In the genomic region with DNA sequence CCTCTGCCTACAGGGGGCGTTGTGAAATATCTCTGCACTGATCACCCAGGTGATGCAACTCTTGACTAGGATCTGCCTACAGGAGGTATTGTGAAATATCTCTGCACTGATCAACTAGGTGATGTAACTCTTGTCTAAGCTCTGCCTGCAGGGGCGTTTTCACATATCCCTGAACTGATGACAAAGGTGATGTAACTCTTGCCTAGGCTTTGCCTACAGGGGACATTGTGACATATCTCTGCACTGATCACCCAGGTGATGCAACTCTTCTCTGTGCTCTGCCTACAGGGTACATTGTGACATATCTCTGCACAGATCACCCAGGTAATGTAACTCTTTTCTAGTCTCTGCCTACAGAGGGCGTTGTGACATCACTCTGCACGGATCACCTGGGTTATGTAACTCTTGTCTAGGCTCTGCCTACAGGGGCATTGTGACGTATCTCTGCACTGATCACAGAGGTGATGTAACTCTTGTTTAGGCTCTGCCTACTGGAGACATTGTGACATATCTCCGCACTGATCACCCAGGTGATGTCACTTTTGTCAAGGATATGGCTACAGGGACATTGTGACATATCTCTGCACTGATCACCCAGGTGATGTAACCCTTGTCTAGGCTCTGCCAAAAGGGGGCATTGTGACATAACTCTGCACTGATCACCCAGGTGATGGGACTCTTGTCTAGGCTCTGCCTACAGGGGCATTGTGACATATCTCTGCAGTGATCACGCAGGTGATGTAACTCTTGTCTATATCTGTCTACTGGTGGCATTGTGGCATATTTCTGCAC, we compare ENCODE assay signal across 9 cellular contexts. TPM values are rescaled to one million over a fixed set of nuclear protein-coding genes. Genes with fewer than 3 reads are reported as not detected.
DNase-seq lines count a peak whose midpoint lies in the region; ATAC-seq, FAIRE-seq and TF ChIP-seq lines count a peak whose summit lies in the region.
"Not testable (repeated sequence)": the region's sequence is repeated elsewhere in the genome, so short reads cannot be mapped to it uniquely, and the experiment has no call there.
"Had no signal": no experiment of that assay in that cellular context is flagged by ENCODE, and none has a peak within 500 bp of the region (broad histone marks: within the 10 kb centered on the region; RNA-seq: fewer than 3 reads in every experiment).

No MANE protein-coding gene starts in this region.

- CTCF ChIA-PET in CD4-positive, alpha-beta T cell (lab: Charles Lee); SK-N-SH (lab: Yijun Ruan, JAX); activated naive CD4-positive, alpha-beta T cell treated with anti-CD3 and anti-CD28 coated beads for 36 hours (lab: Charles Lee); endothelial cell of umbilical vein (lab: Charles Lee): not testable (repeated sequence)

- not testable (repeated sequence) for H2AFZ ChIP-seq in SK-N-SH (ENCODE audit: low read depth); endothelial cell of umbilical vein (ENCODE audit: low read depth, low read length)

- H3K36me3 ChIP-seq in SK-N-SH (replicated peaks in 1 of 2; ENCODE audit: control insufficient read depth in 1 of 2, insufficient read depth in 2 of 2, low read length in 1 of 2); endothelial cell of umbilical vein (ENCODE audit: control insufficient read depth in 2 of 2, extremely low read depth in 1 of 2, insufficient read depth in 2 of 2, low read length in 2 of 2); left lung: not testable (repeated sequence)

- H3K9me1 ChIP-seq in endothelial cell of umbilical vein (replicated peaks; ENCODE audit: control insufficient read depth, extremely low read depth, insufficient read depth, low read length): not testable (repeated sequence)

- peaks cover 15% of the 10 kb centered on the region for H3K4me1 Mint-ChIP-seq in CD4-positive, alpha-beta T cell (ENCODE audit: low read depth)
- H3K4me1 Mint-ChIP-seq in activated naive CD4-positive, alpha-beta T cell treated with anti-CD3 and anti-CD28 coated beads for 36 hours (ENCODE audit: low read depth): peaks cover 16% of the 10 kb centered on the region

- not testable (repeated sequence) for H4K20me1 ChIP-seq in SK-N-SH (ENCODE audit: insufficient read depth); endothelial cell of umbilical vein (replicated peaks; ENCODE audit: control insufficient read depth, extremely low read depth, insufficient read depth, low read length)

- FAIRE-seq in endothelial cell of umbilical vein (lab: Jason Lieb, UNC): not testable (repeated sequence)

- not testable (repeated sequence) for H3K4me3 ChIP-seq in SK-N-SH (ENCODE audit: low read depth in 2 of 2, low read length in 1 of 2); endothelial cell of umbilical vein (replicated peaks in 1 of 3; ENCODE audit: insufficient read depth in 1 of 3, low read depth in 1 of 3, low read length in 3 of 3); left lung

- not testable (repeated sequence) for H3K4me2 ChIP-seq in SK-N-SH; endothelial cell of umbilical vein (ENCODE audit: insufficient read depth, low read length)

- TF ChIP-seq POLR2A in endothelial cell of umbilical vein (IDR thresholded peaks at IDR 0.05; ENCODE audit: low read depth, low read length): not testable (repeated sequence)

- H3K27ac Mint-ChIP-seq in CD4-positive, alpha-beta T cell: peak overlapping the region; percentile 50
- peak overlapping the region; percentile 43 for H3K27ac Mint-ChIP-seq in activated naive CD4-positive, alpha-beta T cell treated with anti-CD3 and anti-CD28 coated beads for 36 hours

- H3K27me3 ChIP-seq in CD4-positive, alpha-beta T cell (ENCODE audit: control insufficient read depth, insufficient read depth, low read length); SK-N-SH (ENCODE audit: insufficient read depth); endothelial cell of umbilical vein (ENCODE audit: control insufficient read depth in 2 of 2, insufficient read depth in 2 of 2, low read length in 2 of 2); left lung: not testable (repeated sequence)

- not testable (repeated sequence) for H3K4me3 Mint-ChIP-seq in CD4-positive, alpha-beta T cell; activated naive CD4-positive, alpha-beta T cell treated with anti-CD3 and anti-CD28 coated beads for 36 hours

- not testable (repeated sequence) for BruUV-seq in endothelial cell of umbilical vein (replicated peaks; lab: Mats Ljungman, UMichigan)

- not testable (repeated sequence) for H3K9ac ChIP-seq in SK-N-SH; endothelial cell of umbilical vein (replicated peaks; ENCODE audit: extremely low read depth, insufficient read depth, low read length)

- POLR2A ChIA-PET in CD4-positive, alpha-beta T cell (lab: Charles Lee); SK-N-SH (lab: Yijun Ruan, JAX); endothelial cell of umbilical vein (lab: Charles Lee): not testable (repeated sequence)

- intact Hi-C loops in CD4-positive, alpha-beta T cell (cut with DNase I, micrococcal nuclease): loop anchor here in 1 of 2 experiments (5.0 kb wide), 1 partner anchor 508 kb away; no protein-coding TSS in a partner anchor
- intact Hi-C loops in activated naive CD4-positive, alpha-beta T cell treated with anti-CD3 and anti-CD28 coated beads for 36 hours (cut with micrococcal nuclease); endothelial cell of umbilical vein (cut with micrococcal nuclease); left lung (cut with DNase I): not testable (repeated sequence)

- H3K79me2 ChIP-seq in SK-N-SH (ENCODE audit: insufficient read depth); endothelial cell of umbilical vein (ENCODE audit: control insufficient read depth, insufficient read depth, low read length): not testable (repeated sequence)

- peak; percentile 9 for TF ChIP-seq CTCF in CD4-positive, alpha-beta T cell (IDR thresholded peaks at IDR 0.05)
- TF ChIP-seq CTCF in SK-N-SH (IDR thresholded peaks at IDR 0.05): peak; percentile 35
- not testable (repeated sequence) for TF ChIP-seq CTCF in endothelial cell of umbilical vein (IDR thresholded peaks at IDR 0.05; ENCODE audit: extremely low read depth in 1 of 2, insufficient read depth in 1 of 2, low read depth in 1 of 2, low read length in 2 of 2); left lung (IDR thresholded peaks at IDR 0.05)

- not testable (repeated sequence) for H3F3A ChIP-seq in SK-N-SH (replicated peaks; ENCODE audit: insufficient read depth)

- 9% methylated on average over 7 of the region's 7 CpGs for WGBS in SK-N-SH (ENCODE audit: low lambda C conversion rate)

- TF ChIP-seq EP300 in SK-N-SH (IDR thresholded peaks at IDR 0.05; ENCODE audit: borderline replicate concordance in 1 of 2, low read depth in 1 of 2, low read length in 1 of 2): not testable (repeated sequence)

- not testable (repeated sequence) for H3K27me3 Mint-ChIP-seq in CD4-positive, alpha-beta T cell; activated naive CD4-positive, alpha-beta T cell treated with anti-CD3 and anti-CD28 coated beads for 36 hours (ENCODE audit: low read depth)

- H3K9me2 ChIP-seq in SK-N-SH: not testable (repeated sequence)

- H3K36me3 Mint-ChIP-seq in CD4-positive, alpha-beta T cell (ENCODE audit: low read depth): peaks cover 11% of the 10 kb centered on the region
- not testable (repeated sequence) for H3K36me3 Mint-ChIP-seq in activated naive CD4-positive, alpha-beta T cell treated with anti-CD3 and anti-CD28 coated beads for 36 hours (ENCODE audit: low read depth)

- not testable (repeated sequence) for H3K4me1 ChIP-seq in SK-N-SH (ENCODE audit: control insufficient read depth in 1 of 2, insufficient read depth in 2 of 2, low read depth in 1 of 2, low read length in 1 of 2); endothelial cell of umbilical vein (ENCODE audit: control insufficient read depth, extremely low read depth, insufficient read depth, low read length); left lung

- peak in 3 of 10 experiments; percentile 17 to 78 (median 23) for DNase-seq in CD4-positive, alpha-beta T cell
- DNase-seq in SK-N-SH: not testable (repeated sequence)
- DNase-seq in activated naive CD4-positive, alpha-beta T cell treated with anti-CD3 and anti-CD28 coated beads for 36 hours: peak; percentile 62
- peak; percentile 22 for DNase-seq in endothelial cell of umbilical vein (ENCODE audit: low read depth, low spot score)
- DNase-seq in left lung: peak in 1 of 2 donors; percentile 42
- peak; percentile 26 for DNase-seq in stimulated activated CD4-positive, alpha-beta T cell treated with anti-CD3 and anti-CD28 coated beads, Interleukin-2, amount 100 ng/mL, for 4 hours (ENCODE audit: low read depth)

- peaks cover 22% of the 10 kb centered on the region for H3K9me3 Mint-ChIP-seq in CD4-positive, alpha-beta T cell
- peaks cover 23% of the 10 kb centered on the region for H3K9me3 Mint-ChIP-seq in activated naive CD4-positive, alpha-beta T cell treated with anti-CD3 and anti-CD28 coated beads for 36 hours

- H3K27ac ChIP-seq in CD4-positive, alpha-beta T cell (ENCODE audit: low read depth, low read length); SK-N-SH (ENCODE audit: low read depth in 2 of 2, low read length in 1 of 2); endothelial cell of umbilical vein (ENCODE audit: insufficient read depth, low read depth, low read length); left lung: not testable (repeated sequence)

- H3K9me3 ChIP-seq in CD4-positive, alpha-beta T cell (ENCODE audit: control insufficient read depth, low read length); SK-N-SH; endothelial cell of umbilical vein (replicated peaks; ENCODE audit: control insufficient read depth, insufficient read depth, low read length); left lung: not testable (repeated sequence)

- ATAC-seq in CD4-positive, alpha-beta T cell (ENCODE audit: poor library complexity): not testable (repeated sequence)
- ATAC-seq in GM21367 (IDR thresholded peaks at IDR 0.05; ENCODE audit: unreplicated experiment) (peak; percentile 15), HG03571 (IDR thresholded peaks at IDR 0.05; ENCODE audit: unreplicated experiment) (peak; percentile 15), left lung (peak; percentile 6)

- peak; percentile 42 for TF ChIP-seq RAD21 in SK-N-SH (IDR thresholded peaks at IDR 0.05; ENCODE audit: low read length)

- dilution Hi-C loops in endothelial cell of umbilical vein (cut with MboI; ENCODE audit: extremely low pct_ligation_motif_present, low sequenced_read_pairs): not testable (repeated sequence)

RNA-seq across cellular contexts. Expression of a gene that starts 49.0 kb away (rescaled TPM):
- total RNA-seq in CD4-positive, alpha-beta T cell: 10 to 100 TPM; 51.3 to 56.2 TPM
- polyA plus RNA-seq in SK-N-SH (2012; rRNA removed): 22.0 and 22.7 TPM in 2 replicates
- 36.0 and 43.4 TPM in 2 replicates for polyA plus RNA-seq in SK-N-SH (2012; cell fraction: cytosol; rRNA removed)
- 18.4 and 37.3 TPM in 2 replicates for polyA plus RNA-seq in SK-N-SH (2012; cell fraction: nucleus; rRNA removed)
- 10 to 100 TPM; 90.0 to 96.6 TPM for total RNA-seq in activated naive CD4-positive, alpha-beta T cell treated with anti-CD3 and anti-CD28 coated beads for 36 hours
- 86.1 and 98.4 TPM in 2 replicates for total RNA-seq in endothelial cell of umbilical vein
- polyA plus RNA-seq in endothelial cell of umbilical vein: 9.9 and 13.2 TPM in 2 replicates
- polyA plus RNA-seq in endothelial cell of umbilical vein (2011; cell fraction: cytosol; rRNA removed): 26.3 and 29.0 TPM in 2 replicates
- polyA plus RNA-seq in endothelial cell of umbilical vein (2011; cell fraction: nucleus; rRNA removed): 34.1 and 51.2 TPM in 2 replicates
- polyA plus RNA-seq in endothelial cell of umbilical vein (2012): 60.8 and 98.0 TPM in 2 replicates
- 15.7 and 17.9 TPM in 2 replicates for polyA minus RNA-seq in endothelial cell of umbilical vein
- polyA minus RNA-seq in endothelial cell of umbilical vein (2011; cell fraction: cytosol; rRNA and poly(A)+ RNA removed): 24.5 TPM
- polyA minus RNA-seq in endothelial cell of umbilical vein (2011; cell fraction: nucleus; rRNA and poly(A)+ RNA removed): 26.3 and 36.8 TPM in 2 replicates
- 10 to 100 TPM; 48.2 to 59.7 TPM for total RNA-seq in left lung

RNA-seq across cellular contexts. Expression of a gene that starts 59.9 kb away (rescaled TPM):
- total RNA-seq in CD4-positive, alpha-beta T cell: not detected
- polyA plus RNA-seq in SK-N-SH (2012; rRNA removed) (not detected in 2 replicates), endothelial cell of umbilical vein (0.23 and 0.33 TPM in 2 replicates)
- not detected in 2 replicates for polyA plus RNA-seq in SK-N-SH (2012; cell fraction: cytosol; rRNA removed)
- 0.04 TPM in 1 of 2 replicates, not detected in the other for polyA plus RNA-seq in SK-N-SH (2012; cell fraction: nucleus; rRNA removed)
- not detected for total RNA-seq in activated naive CD4-positive, alpha-beta T cell treated with anti-CD3 and anti-CD28 coated beads for 36 hours
- total RNA-seq in endothelial cell of umbilical vein (1.1 TPM in 1 of 2 replicates, not detected in the other), left lung (not detected)
- polyA plus RNA-seq in endothelial cell of umbilical vein (2011; cell fraction: cytosol; rRNA removed): 0.17 and 0.18 TPM in 2 replicates
- polyA plus RNA-seq in endothelial cell of umbilical vein (2011; cell fraction: nucleus; rRNA removed): 1.0 and 1.3 TPM in 2 replicates
- polyA plus RNA-seq in endothelial cell of umbilical vein (2012): not detected in 2 replicates
- not detected in 2 replicates for polyA minus RNA-seq in endothelial cell of umbilical vein
- not detected for polyA minus RNA-seq in endothelial cell of umbilical vein (2011; cell fraction: cytosol; rRNA and poly(A)+ RNA removed)
- polyA minus RNA-seq in endothelial cell of umbilical vein (2011; cell fraction: nucleus; rRNA and poly(A)+ RNA removed): 0.72 TPM in 1 of 2 replicates, not detected in the other
- total RNA-seq: activated naive CD4-positive, alpha-beta T cell treated with anti-CD3 and anti-CD28 coated beads, Interleukin-2, amount 50 U/mL, for 72 hours had no signal
